22 cellular contexts compared by ENCODE assay signal in the genomic region with DNA sequence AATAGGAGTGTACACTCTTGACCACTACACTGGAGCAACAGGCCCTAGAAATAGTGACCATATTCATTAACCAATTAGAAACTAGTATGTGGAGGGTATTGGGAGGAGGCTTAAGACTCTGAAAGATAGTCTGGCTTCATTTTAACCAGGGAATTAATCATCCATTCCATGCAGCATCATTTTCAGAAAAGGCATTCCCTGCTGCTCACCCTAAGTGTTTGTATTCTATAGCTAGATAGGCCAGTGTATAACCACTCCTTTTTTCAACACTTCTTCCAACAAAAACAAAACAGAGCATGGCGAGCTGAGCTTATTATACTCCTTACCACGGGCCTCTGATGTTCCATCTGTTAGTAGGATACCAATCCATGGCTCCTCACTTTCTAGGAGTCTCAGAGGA.
"Had no signal": no experiment of that assay in that cellular context is flagged by ENCODE, and none has a peak within 500 bp of the region (broad histone marks: within the 10 kb centered on the region; RNA-seq: fewer than 3 reads in every experiment).

No MANE protein-coding gene starts in this region.

- H3K4me1 ChIP-seq: foreskin keratinocyte, pancreas had no signal

- H3K27me3 Mint-ChIP-seq: activated CD4-positive, alpha-beta memory T cell treated with anti-CD3 and anti-CD28 coated beads for 36 hours; activated naive CD8-positive, alpha-beta T cell treated with anti-CD3 and anti-CD28 coated beads for 36 hours had no signal

- H3K36me3 ChIP-seq: lower lobe of right lung, pancreas, sigmoid colon, stomach, thoracic aorta, upper lobe of right lung had no signal

- ATAC-seq: foreskin keratinocyte; left colon; lower lobe of right lung; pancreas; stimulated activated effector memory CD8-positive, alpha-beta T cell treated with anti-CD3 and anti-CD28 coated beads, Interleukin-12 subunit alpha, Interleukin-12 subunit beta, amount 100 ng/mL, for 72 hours; upper lobe of right lung; WTC11 had no signal

- H3K4me1 Mint-ChIP-seq: activated naive CD8-positive, alpha-beta T cell treated with anti-CD3 and anti-CD28 coated beads for 36 hours; naive B cell had no signal

- H3K27ac Mint-ChIP-seq: activated CD4-positive, alpha-beta memory T cell treated with anti-CD3 and anti-CD28 coated beads for 36 hours; activated naive CD8-positive, alpha-beta T cell treated with anti-CD3 and anti-CD28 coated beads for 36 hours; activated T-helper 1 cell treated with anti-CD3 and anti-CD28 coated beads, Interleukin-12 subunit alpha, Interleukin-12 subunit beta, Interleukin-2, Interleukin-4 antibody, amounts not matched to agents 30 ng/mL and 10 ng/mL and 1 ng/mL, durations not matched to agents 14 hours and 24 hours and 36 hours; naive B cell; stimulated activated effector memory CD8-positive, alpha-beta T cell treated with anti-CD3 and anti-CD28 coated beads, Interleukin-12 subunit alpha, Interleukin-12 subunit beta, amount 100 ng/mL, for 72 hours; WTC11 had no signal

- H3K4me3 ChIP-seq: coronary artery, lower lobe of right lung, pancreas, sigmoid colon, stomach, thoracic aorta, upper lobe of right lung had no signal

- H3K9me3 Mint-ChIP-seq: activated CD4-positive, alpha-beta memory T cell treated with anti-CD3 and anti-CD28 coated beads for 36 hours; activated naive CD8-positive, alpha-beta T cell treated with anti-CD3 and anti-CD28 coated beads for 36 hours; activated T-helper 1 cell treated with anti-CD3 and anti-CD28 coated beads, Interleukin-12 subunit alpha, Interleukin-12 subunit beta, Interleukin-2, Interleukin-4 antibody, amounts not matched to agents 30 ng/mL and 10 ng/mL and 1 ng/mL, durations not matched to agents 14 hours and 24 hours and 36 hours; naive B cell; stimulated activated effector memory CD8-positive, alpha-beta T cell treated with anti-CD3 and anti-CD28 coated beads, Interleukin-12 subunit alpha, Interleukin-12 subunit beta, amount 100 ng/mL, for 72 hours; WTC11 had no signal

- H3K27me3 ChIP-seq: foreskin keratinocyte, pancreas, sigmoid colon, stomach, upper lobe of right lung had no signal

- H3K27ac ChIP-seq: foreskin keratinocyte, lower lobe of right lung, pancreas, sigmoid colon, stomach, thoracic aorta, upper lobe of right lung had no signal

- FAIRE-seq: islet of Langerhans, pancreas had no signal

- H3K4me3 Mint-ChIP-seq: activated CD4-positive, alpha-beta memory T cell treated with anti-CD3 and anti-CD28 coated beads for 36 hours; activated naive CD8-positive, alpha-beta T cell treated with anti-CD3 and anti-CD28 coated beads for 36 hours; activated T-helper 1 cell treated with anti-CD3 and anti-CD28 coated beads, Interleukin-12 subunit alpha, Interleukin-12 subunit beta, Interleukin-2, Interleukin-4 antibody, amounts not matched to agents 30 ng/mL and 10 ng/mL and 1 ng/mL, durations not matched to agents 14 hours and 24 hours and 36 hours; naive B cell; stimulated activated effector memory CD8-positive, alpha-beta T cell treated with anti-CD3 and anti-CD28 coated beads, Interleukin-12 subunit alpha, Interleukin-12 subunit beta, amount 100 ng/mL, for 72 hours; WTC11 had no signal

- H3K36me3 Mint-ChIP-seq: activated CD4-positive, alpha-beta memory T cell treated with anti-CD3 and anti-CD28 coated beads for 36 hours; activated naive CD8-positive, alpha-beta T cell treated with anti-CD3 and anti-CD28 coated beads for 36 hours; naive B cell; stimulated activated effector memory CD8-positive, alpha-beta T cell treated with anti-CD3 and anti-CD28 coated beads, Interleukin-12 subunit alpha, Interleukin-12 subunit beta, amount 100 ng/mL, for 72 hours; WTC11 had no signal

- DNase-seq: activated CD4-positive, alpha-beta memory T cell treated with anti-CD3 and anti-CD28 coated beads for 36 hours; activated CD4-positive, alpha-beta T cell treated with anti-CD3 and anti-CD28 coated beads for 4 hours; activated naive CD8-positive, alpha-beta T cell treated with anti-CD3 and anti-CD28 coated beads for 36 hours; activated T-cell treated with anti-CD3 and anti-CD28 coated beads for 4 hours; amniotic stem cell; central memory CD4-positive, alpha-beta T cell; foreskin keratinocyte; hippocampal formation; left colon; lower lobe of right lung; naive B cell; pancreas; sigmoid colon; stimulated activated CD4-positive, alpha-beta T cell treated with anti-CD3 and anti-CD28 coated beads, Interleukin-4, amount 100 ng/mL, for 24 hours; stomach; upper lobe of right lung had no signal

- H3K9me3 ChIP-seq: lower lobe of right lung, pancreas, sigmoid colon, stomach, thoracic aorta, upper lobe of right lung had no signal
